ENCODE assay signal across 8 cellular contexts in the genomic region with DNA sequence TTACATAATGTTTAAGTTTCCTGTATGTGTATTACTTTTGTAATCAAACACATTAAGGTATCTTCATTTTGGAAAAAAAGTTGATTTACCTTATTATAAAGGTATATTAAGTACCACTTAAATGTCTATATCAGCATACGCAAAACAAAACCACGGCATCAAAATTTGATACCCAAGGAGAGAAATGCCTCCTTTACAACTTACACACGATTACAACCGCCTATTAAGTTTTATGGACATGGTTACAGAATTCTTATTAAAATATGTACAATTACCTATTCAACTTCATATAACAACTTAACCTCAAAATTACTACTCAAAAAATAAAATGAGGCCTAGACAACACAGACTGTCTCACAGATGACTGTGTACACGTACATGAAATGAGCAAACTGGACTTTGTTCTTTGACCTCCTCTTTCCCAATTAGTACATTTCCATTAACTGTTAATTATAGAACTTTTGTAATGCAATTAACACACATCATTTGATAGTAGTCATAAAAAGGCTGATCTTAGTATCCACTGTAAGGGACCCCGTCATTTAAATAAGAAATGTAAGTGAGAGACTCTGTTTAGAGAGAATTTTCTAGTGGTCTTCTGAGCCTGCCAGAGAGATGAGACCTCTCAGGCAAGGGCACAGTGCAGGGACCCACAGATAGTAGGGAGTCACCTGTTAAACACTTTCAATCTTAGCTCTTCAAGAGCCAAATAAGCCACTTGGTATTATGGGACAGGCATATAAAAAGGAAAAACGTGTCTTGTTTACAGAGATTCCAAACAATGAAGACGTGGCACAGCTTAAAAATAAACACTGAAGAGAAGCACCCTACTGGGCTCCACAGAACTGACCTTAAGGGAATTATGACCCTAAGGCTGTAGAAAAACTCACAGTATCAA. TPM values are rescaled to one million over a fixed set of nuclear protein-coding genes. Genes with fewer than 3 reads are reported as not detected.
DNase-seq lines count a peak whose midpoint lies in the region; ATAC-seq, FAIRE-seq and TF ChIP-seq lines count a peak whose summit lies in the region.

No MANE protein-coding gene starts in this region.

- CTCF ChIA-PET in CD8-positive, alpha-beta T cell (lab: Charles Lee), result interaction anchor here (1.3 to 2.8 kb wide), 4 partner anchors 13 to 30 kb away, joined by 3 to 22 read pairs (median 5); no protein-coding TSS in a partner anchor
- CTCF ChIA-PET in endothelial cell of umbilical vein (lab: Charles Lee), result interaction anchor here (0.9 to 1.5 kb wide), 3 partner anchors 12 to 48 kb away, joined by 3 to 4 read pairs (median 3); no protein-coding TSS in a partner anchor

- TF ChIP-seq CTCF in CD8-positive, alpha-beta T cell (IDR thresholded peaks at IDR 0.05), result no peak
- no peak for TF ChIP-seq CTCF in OCI-LY3 (IDR thresholded peaks at IDR 0.05; ENCODE audit: low read depth, low read length)
- no peak for TF ChIP-seq CTCF in endothelial cell of umbilical vein (IDR thresholded peaks at IDR 0.05; ENCODE audit: extremely low read depth in 1 of 2, insufficient read depth in 1 of 2, low read depth in 1 of 2, low read length in 2 of 2)
- TF ChIP-seq CTCF in neutrophil (IDR thresholded peaks at IDR 0.05), result no peak

- intact Hi-C loops in CD8-positive, alpha-beta T cell (cut with DNase I, micrococcal nuclease), result no loop called here
- intact Hi-C loops in endothelial cell of umbilical vein (cut with micrococcal nuclease), result no loop called here

- dilution Hi-C loops in endothelial cell of umbilical vein (cut with MboI; ENCODE audit: extremely low pct_ligation_motif_present, low sequenced_read_pairs), result no loop called here

- H3K79me2 ChIP-seq in OCI-LY3 (ENCODE audit: low read length) (peaks cover 99% of the 10 kb centered on the region), endothelial cell of umbilical vein (ENCODE audit: control insufficient read depth, insufficient read depth, low read length) (peaks cover 96% of the 10 kb centered on the region)

- peak overlapping the region; percentile 95 for H3K27ac Mint-ChIP-seq in CD8-positive, alpha-beta T cell

- no peak for DNase-seq in CD8-positive, alpha-beta T cell
- DNase-seq in endothelial cell of umbilical vein (ENCODE audit: low read depth, low spot score), result no peak
- DNase-seq in islet precursor cell, result no peak
- DNase-seq in NCI-H187 (lab: John Stamatoyannopoulos, UW), result no peak
- no peak for DNase-seq in A172 (ENCODE audit: low spot score)

- H3K4me3 ChIP-seq in CD8-positive, alpha-beta T cell (ENCODE audit: low read depth, low read length), result peak overlapping the region; percentile 70
- H3K4me3 ChIP-seq in OCI-LY3 (ENCODE audit: low read length) (peak overlapping the region; percentile 88), endothelial cell of umbilical vein (replicated peaks in 1 of 3; ENCODE audit: insufficient read depth in 1 of 3, low read depth in 1 of 3, low read length in 3 of 3) (peak overlapping the region in 1 of 3 experiments; percentile 74), neutrophil (ENCODE audit: low read depth in 1 of 2, low read length in 1 of 2) (peak overlapping the region; percentile 93 to 95)

- H3K4me3 Mint-ChIP-seq in CD8-positive, alpha-beta T cell, result peak overlapping the region; percentile 95

- BruUV-seq in endothelial cell of umbilical vein (replicated peaks; lab: Mats Ljungman, UMichigan), result no TSS peak

- H3K9me3 ChIP-seq in CD8-positive, alpha-beta T cell (ENCODE audit: low read length), result no peaks in the 10 kb centered on the region
- H3K9me3 ChIP-seq in OCI-LY3 (ENCODE audit: insufficient read depth, low read length), result no peaks in the 10 kb centered on the region
- H3K9me3 ChIP-seq in endothelial cell of umbilical vein (replicated peaks; ENCODE audit: control insufficient read depth, insufficient read depth, low read length), result no peaks in the 10 kb centered on the region
- H3K9me3 ChIP-seq in neutrophil, result no peaks in the 10 kb centered on the region

- POLR2A ChIA-PET in CD8-positive, alpha-beta T cell (lab: Charles Lee), result interaction anchor here (8.2 kb wide), 1 partner anchor 12 kb away, joined by 49 read pairs; a partner anchor contains a TSS
- POLR2A ChIA-PET in endothelial cell of umbilical vein (lab: Charles Lee), result no interaction called here

- H3K4me2 ChIP-seq in OCI-LY3 (ENCODE audit: low read length) (peak overlapping the region; percentile 97), endothelial cell of umbilical vein (ENCODE audit: insufficient read depth, low read length) (peak overlapping the region; percentile 84)

- H3K36me3 ChIP-seq in CD8-positive, alpha-beta T cell (ENCODE audit: insufficient read depth, low read length), result no peaks in the 10 kb centered on the region
- H3K36me3 ChIP-seq in OCI-LY3 (replicated peaks; ENCODE audit: low read depth, low read length) (no peaks in the 10 kb centered on the region), endothelial cell of umbilical vein (ENCODE audit: control insufficient read depth in 2 of 2, extremely low read depth in 1 of 2, insufficient read depth in 2 of 2, low read length in 2 of 2) (no peaks in the 10 kb centered on the region), neutrophil (no peaks in the 10 kb centered on the region)

- peaks cover 79% of the 10 kb centered on the region for H3K4me1 Mint-ChIP-seq in CD8-positive, alpha-beta T cell (ENCODE audit: low read depth)

- H3K4me1 ChIP-seq in CD8-positive, alpha-beta T cell (ENCODE audit: insufficient read depth, low read length), result peaks cover 81% of the 10 kb centered on the region
- H3K4me1 ChIP-seq in OCI-LY3 (ENCODE audit: low read length) (peaks cover 60% of the 10 kb centered on the region), endothelial cell of umbilical vein (ENCODE audit: control insufficient read depth, extremely low read depth, insufficient read depth, low read length) (peaks cover 48% of the 10 kb centered on the region), neutrophil (ENCODE audit: control insufficient read depth in 1 of 2, insufficient read depth in 1 of 2, low read depth in 1 of 2, low read length in 1 of 2) (peaks cover 65 to 83% of the 10 kb centered on the region in 2 experiments)

- no peak for TF ChIP-seq POLR2A in endothelial cell of umbilical vein (IDR thresholded peaks at IDR 0.05; ENCODE audit: low read depth, low read length)

- no peaks in the 10 kb centered on the region for H3K9me1 ChIP-seq in endothelial cell of umbilical vein (replicated peaks; ENCODE audit: control insufficient read depth, extremely low read depth, insufficient read depth, low read length)

- H3K9ac ChIP-seq in OCI-LY3 (ENCODE audit: low read length) (peak overlapping the region; percentile 96), endothelial cell of umbilical vein (replicated peaks; ENCODE audit: extremely low read depth, insufficient read depth, low read length) (no peak overlapping the region)

- H3K27ac ChIP-seq in CD8-positive, alpha-beta T cell (ENCODE audit: low read depth, low read length), result peak overlapping the region; percentile 75
- peak overlapping the region; percentile 86; the same call in 1 of the 2 replicates for H3K27ac ChIP-seq in OCI-LY3 (ENCODE audit: low read length)
- H3K27ac ChIP-seq in endothelial cell of umbilical vein (ENCODE audit: insufficient read depth, low read depth, low read length), result peak overlapping the region; percentile 40
- H3K27ac ChIP-seq in neutrophil, result peak overlapping the region; percentile 88

- peaks cover 7% of the 10 kb centered on the region for H3K36me3 Mint-ChIP-seq in CD8-positive, alpha-beta T cell

- H2AFZ ChIP-seq in OCI-LY3 (ENCODE audit: low read depth, low read length) (no peak overlapping the region), endothelial cell of umbilical vein (ENCODE audit: low read depth, low read length) (no peak overlapping the region)

- no peaks in the 10 kb centered on the region for H3K27me3 Mint-ChIP-seq in CD8-positive, alpha-beta T cell (ENCODE audit: low read depth)

- no peaks in the 10 kb centered on the region for H3K27me3 ChIP-seq in CD8-positive, alpha-beta T cell (ENCODE audit: insufficient read depth, low read length)
- no peaks in the 10 kb centered on the region for H3K27me3 ChIP-seq in OCI-LY3 (ENCODE audit: low read depth, low read length)
- H3K27me3 ChIP-seq in endothelial cell of umbilical vein (ENCODE audit: control insufficient read depth in 2 of 2, insufficient read depth in 2 of 2, low read length in 2 of 2), result no peaks in the 10 kb centered on the region
- no peaks in the 10 kb centered on the region for H3K27me3 ChIP-seq in neutrophil

- ATAC-seq in CD8-positive, alpha-beta T cell, result no peak
- no peak for ATAC-seq in GM18858 (IDR thresholded peaks at IDR 0.05; ENCODE audit: unreplicated experiment)

- FAIRE-seq in endothelial cell of umbilical vein (lab: Jason Lieb, UNC), result no peak

- H4K20me1 ChIP-seq in OCI-LY3 (ENCODE audit: insufficient read depth, low read length), result peaks cover 77% of the 10 kb centered on the region
- peaks cover 14% of the 10 kb centered on the region for H4K20me1 ChIP-seq in endothelial cell of umbilical vein (replicated peaks; ENCODE audit: control insufficient read depth, extremely low read depth, insufficient read depth, low read length)

- H3K9me3 Mint-ChIP-seq in CD8-positive, alpha-beta T cell, result no peaks in the 10 kb centered on the region

RNA-seq across cellular contexts. Expression of a gene that starts 2.4 kb away (rescaled TPM):
- 10 to 100 TPM; 44.7 to 46.6 TPM for total RNA-seq in CD8-positive, alpha-beta T cell
- 46.6 and 51.2 TPM in 2 replicates for total RNA-seq in endothelial cell of umbilical vein
- 20.7 and 22.1 TPM in 2 replicates for polyA plus RNA-seq in endothelial cell of umbilical vein
- 14.2 and 14.6 TPM in 2 replicates for polyA plus RNA-seq in endothelial cell of umbilical vein (2011; cell fraction: cytosol; rRNA removed)
- 82.8 and 101 TPM in 2 replicates for polyA plus RNA-seq in endothelial cell of umbilical vein (2011; cell fraction: nucleus; rRNA removed)
- 22.4 and 23.8 TPM in 2 replicates for polyA plus RNA-seq in endothelial cell of umbilical vein (2012)
- polyA minus RNA-seq in endothelial cell of umbilical vein, result 42.9 and 45.1 TPM in 2 replicates
- polyA minus RNA-seq in endothelial cell of umbilical vein (2011; cell fraction: cytosol; rRNA and poly(A)+ RNA removed), result 12.6 TPM
- polyA minus RNA-seq in endothelial cell of umbilical vein (2011; cell fraction: nucleus; rRNA and poly(A)+ RNA removed), result 61.9 and 66.0 TPM in 2 replicates
- 33.8 and 38.1 TPM in 2 replicates for total RNA-seq in A172 (2014; rRNA removed; shearing (Covaris generic))

RNA-seq across cellular contexts. Expression of a gene that starts 14.0 kb away (rescaled TPM):
- total RNA-seq in CD8-positive, alpha-beta T cell, result 10 to 100 TPM; 48.7 to 48.8 TPM
- total RNA-seq in endothelial cell of umbilical vein, result 31.4 and 34.6 TPM in 2 replicates
- 20.6 and 25.3 TPM in 2 replicates for polyA plus RNA-seq in endothelial cell of umbilical vein
- polyA plus RNA-seq in endothelial cell of umbilical vein (2011; cell fraction: cytosol; rRNA removed), result 25.6 and 27.1 TPM in 2 replicates
- polyA plus RNA-seq in endothelial cell of umbilical vein (2011; cell fraction: nucleus; rRNA removed), result 18.7 and 21.7 TPM in 2 replicates
- 28.2 and 28.9 TPM in 2 replicates for polyA plus RNA-seq in endothelial cell of umbilical vein (2012)
- polyA minus RNA-seq in endothelial cell of umbilical vein, result 29.6 and 31.1 TPM in 2 replicates
- 13.2 TPM for polyA minus RNA-seq in endothelial cell of umbilical vein (2011; cell fraction: cytosol; rRNA and poly(A)+ RNA removed)
- polyA minus RNA-seq in endothelial cell of umbilical vein (2011; cell fraction: nucleus; rRNA and poly(A)+ RNA removed), result 12.6 and 13.0 TPM in 2 replicates
- 25.8 and 28.9 TPM in 2 replicates for total RNA-seq in A172 (2014; rRNA removed; shearing (Covaris generic))

RNA-seq across cellular contexts. Expression of a gene that starts 28.6 kb away (rescaled TPM):
- total RNA-seq in CD8-positive, alpha-beta T cell, result 10 to 100 TPM; 19.1 to 22.6 TPM
- total RNA-seq in endothelial cell of umbilical vein, result 44.5 and 49.4 TPM in 2 replicates
- 38.2 and 48.3 TPM in 2 replicates for polyA plus RNA-seq in endothelial cell of umbilical vein
- polyA plus RNA-seq in endothelial cell of umbilical vein (2011; cell fraction: cytosol; rRNA removed), result 9.6 and 15.4 TPM in 2 replicates
- 182 and 237 TPM in 2 replicates for polyA plus RNA-seq in endothelial cell of umbilical vein (2011; cell fraction: nucleus; rRNA removed)
- polyA plus RNA-seq in endothelial cell of umbilical vein (2012), result 22.2 and 38.9 TPM in 2 replicates
- polyA minus RNA-seq in endothelial cell of umbilical vein, result 10.8 and 19.6 TPM in 2 replicates
- not detected for polyA minus RNA-seq in endothelial cell of umbilical vein (2011; cell fraction: cytosol; rRNA and poly(A)+ RNA removed)
- 26.9 and 30.8 TPM in 2 replicates for polyA minus RNA-seq in endothelial cell of umbilical vein (2011; cell fraction: nucleus; rRNA and poly(A)+ RNA removed)
- total RNA-seq in A172 (2014; rRNA removed; shearing (Covaris generic)), result not detected in 2 replicates

Comparison
In these comparisons a context has a peak if more than half of its experiments do, and no peak if none do; other contexts are left out.
1. RNA of a gene that starts 28.6 kb away (total RNA-seq): 44.5 to 49.4 TPM in endothelial cell of umbilical vein and 19.1 to 22.6 TPM in CD8-positive, alpha-beta T cell; not detected in A172; every median in the first group is over 10 times any median in the second.
2. Peak in every context shown above with its lines, with median percentiles within 50 percentile points of each other: H3K27ac ChIP-seq.